ENCODE assay signal across 22 cellular contexts in genomic region chr6:23905301-23905700, GRCh38.
"Had no signal": no experiment of that assay in that cellular context is flagged by ENCODE, and none has a peak within 500 bp of the region (broad histone marks: within the 10 kb centered on the region; RNA-seq: fewer than 3 reads in every experiment).

No MANE protein-coding gene starts in this region.

- H3K4me1 ChIP-seq: prostate gland, right atrium auricular region, stomach, thyroid gland, vagina had no signal

- H3K4me3 ChIP-seq: dorsolateral prefrontal cortex, hepatocyte, lung, prostate gland, right atrium auricular region, smooth muscle cell, stomach, thyroid gland, vagina had no signal

- H3K27me3 ChIP-seq: hepatocyte, right atrium auricular region, stomach, thyroid gland, vagina had no signal

- DNase-seq: dorsolateral prefrontal cortex; effector CD4-positive, alpha-beta T cell; kidney; natural killer cell; nucleus accumbens; stimulated activated CD4-positive, alpha-beta T cell treated with anti-CD3 and anti-CD28 coated beads, Interleukin-12 subunit alpha, Interleukin-12 subunit beta, amount 100 ng/mL, for 4 hours; stimulated activated CD4-positive, alpha-beta T cell treated with anti-CD3 and anti-CD28 coated beads, Interleukin-1b, Interleukin-23, amount 100 ng/mL, for 48 hours; stimulated activated CD4-positive, alpha-beta T cell treated with anti-CD3 and anti-CD28 coated beads, Interleukin-4, amount 100 ng/mL, for 1 hour; stimulated activated CD8-positive, alpha-beta memory T cell treated with anti-CD3 and anti-CD28 coated beads, Interleukin-4, amount 100 ng/mL, for 48 hours; stimulated activated naive CD4-positive, alpha-beta T cell treated with Interleukin-2 at 50 U/mL for 16 hours; stomach; thyroid gland; trophoblast cell had no signal

- H3K4me3 Mint-ChIP-seq: memory B cell, natural killer cell had no signal

- H3K4me1 Mint-ChIP-seq: memory B cell, natural killer cell had no signal

- H3K27ac Mint-ChIP-seq: memory B cell, natural killer cell had no signal

- H2AFZ ChIP-seq: hepatocyte had no signal

- H3K27me3 Mint-ChIP-seq: memory B cell had no signal

- H3K27ac ChIP-seq: dorsolateral prefrontal cortex, hepatocyte, prostate gland, right atrium auricular region, stomach, thyroid gland, vagina had no signal

- H3K4me2 ChIP-seq: hepatocyte, smooth muscle cell had no signal

- H3K36me3 ChIP-seq: prostate gland, right atrium auricular region, stomach, thyroid gland, vagina had no signal

- H3K79me2 ChIP-seq: hepatocyte had no signal

- ATAC-seq: left lobe of liver, natural killer cell, sciatic nerve had no signal

- H3K36me3 Mint-ChIP-seq: memory B cell had no signal
